Comparison of ENCODE assay signal across 8 cellular contexts in genomic region chr11:130314749-130315285, GRCh38. TPM values are rescaled to one million over a fixed set of nuclear protein-coding genes. Genes with fewer than 3 reads are reported as not detected.
DNase-seq lines count a peak whose midpoint lies in the region; ATAC-seq and TF ChIP-seq lines count a peak whose summit lies in the region.

A gene with protein sequence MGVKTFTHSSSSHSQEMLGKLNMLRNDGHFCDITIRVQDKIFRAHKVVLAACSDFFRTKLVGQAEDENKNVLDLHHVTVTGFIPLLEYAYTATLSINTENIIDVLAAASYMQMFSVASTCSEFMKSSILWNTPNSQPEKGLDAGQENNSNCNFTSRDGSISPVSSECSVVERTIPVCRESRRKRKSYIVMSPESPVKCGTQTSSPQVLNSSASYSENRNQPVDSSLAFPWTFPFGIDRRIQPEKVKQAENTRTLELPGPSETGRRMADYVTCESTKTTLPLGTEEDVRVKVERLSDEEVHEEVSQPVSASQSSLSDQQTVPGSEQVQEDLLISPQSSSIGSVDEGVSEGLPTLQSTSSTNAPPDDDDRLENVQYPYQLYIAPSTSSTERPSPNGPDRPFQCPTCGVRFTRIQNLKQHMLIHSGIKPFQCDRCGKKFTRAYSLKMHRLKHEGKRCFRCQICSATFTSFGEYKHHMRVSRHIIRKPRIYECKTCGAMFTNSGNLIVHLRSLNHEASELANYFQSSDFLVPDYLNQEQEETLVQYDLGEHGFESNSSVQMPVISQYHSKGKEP (minus strand): TSS chr11:130314917. CDS start chr11:130261873, 53,044 bp downstream.

- H3K4me3 Mint-ChIP-seq in activated B cell treated with CpG ODN at 0.5 μM for 24 hours, result peak within 1 kb of the TSS; percentile 89

- peak within 1 kb of the TSS; percentile 98 for H2AFZ ChIP-seq in ACC112 (ENCODE audit: low read length, unreplicated experiment)

- no peaks in the 10 kb centered on the region for H3K27me3 ChIP-seq in ACC112 (ENCODE audit: insufficient read depth, low read length)

- TF ChIP-seq CTCF in activated B cell treated with CpG ODN at 0.5 μM for 24 hours (IDR thresholded peaks at IDR 0.05), result no peak

- no peaks in the 10 kb centered on the region for H3K27me3 Mint-ChIP-seq in activated B cell treated with CpG ODN at 0.5 μM for 24 hours

- POLR2A ChIA-PET in activated B cell treated with CpG ODN at 0.5 μM for 24 hours (lab: Charles Lee), result interaction anchor here (1.2 kb wide), 1 partner anchor 14 kb away, joined by 4 read pairs; no protein-coding TSS in a partner anchor

- H3K27ac Mint-ChIP-seq in activated B cell treated with CpG ODN at 0.5 μM for 24 hours, result peak within 1 kb of the TSS; percentile 95

- peaks cover 36% of the 10 kb centered on the region for H3K4me1 Mint-ChIP-seq in activated B cell treated with CpG ODN at 0.5 μM for 24 hours

- H3K4me3 ChIP-seq in ACC112 (ENCODE audit: low read depth, low read length), result peak within 1 kb of the TSS; percentile 81

- intact Hi-C loops in activated B cell treated with CpG ODN at 0.5 μM for 24 hours (cut with micrococcal nuclease), result loop anchor here (1.0 to 10.0 kb wide), 10 partner anchors 46 to 601 kb away; partner anchors contain the start of genes APLP2, NFRKB, PRDM10 and SNX19

- DNase-seq in NCI-H2227 treated with DMSO at 0.1 percent for 48 hours (lab: John Stamatoyannopoulos, UW) (peak; percentile 79), activated B cell treated with CpG ODN at 0.5 μM for 24 hours (peak; percentile 76), caudate nucleus (lab: John Stamatoyannopoulos, UW) (peak; percentile 44 to 97 (median 91)), iris pigment epithelial cell (ENCODE audit: low read depth) (peak; percentile 84)
- DNase-seq in stimulated activated CD4-positive, alpha-beta T cell treated with anti-CD3 and anti-CD28 coated beads, Interleukin-12 subunit alpha, Interleukin-12 subunit beta, amount 100 ng/mL, for 24 hours (ENCODE audit: low read depth in 2 of 2), result peak; percentile 80 to 85

- H3K4me1 ChIP-seq in ACC112 (ENCODE audit: control insufficient read depth, insufficient read depth, low read length, unreplicated experiment), result peaks cover 21% of the 10 kb centered on the region

- peaks cover 4% of the 10 kb centered on the region for H3K36me3 Mint-ChIP-seq in activated B cell treated with CpG ODN at 0.5 μM for 24 hours (ENCODE audit: low read depth)

- H3K9me3 Mint-ChIP-seq in activated B cell treated with CpG ODN at 0.5 μM for 24 hours, result no peaks in the 10 kb centered on the region

- peaks cover 31% of the 10 kb centered on the region for H3K79me2 ChIP-seq in ACC112 (ENCODE audit: control insufficient read depth, insufficient read depth, low read length, unreplicated experiment)

- ATAC-seq in GM18868 (IDR thresholded peaks at IDR 0.05; ENCODE audit: unreplicated experiment) (peak; percentile 65), HG03103 (IDR thresholded peaks at IDR 0.05; ENCODE audit: low read depth, unreplicated experiment) (peak; percentile 52), activated B cell treated with CpG ODN at 0.5 μM for 24 hours (ENCODE audit: low read depth) (peak; percentile 78)

- H3K27ac ChIP-seq in ACC112 (ENCODE audit: low read depth, low read length), result peak within 1 kb of the TSS; percentile 50; the same call in 1 of the 2 replicates
- peak within 1 kb of the TSS; percentile 83 for H3K27ac ChIP-seq in caudate nucleus (ENCODE audit: low read depth, low read length)

- CTCF ChIA-PET in activated B cell treated with CpG ODN at 0.5 μM for 24 hours (lab: Charles Lee), result no interaction called here

- no peaks in the 10 kb centered on the region for H3K36me3 ChIP-seq in ACC112 (ENCODE audit: insufficient read depth, low read length)

RNA-seq across cellular contexts. Expression of the gene that starts here (rescaled TPM):
- total RNA-seq in activated B cell treated with CpG ODN at 0.5 μM for 24 hours, result 49.0 and 61.5 TPM in 2 replicates

Comparison
In these comparisons a context has a peak if more than half of its experiments do, and no peak if none do; other contexts are left out.
1. Peak in every context shown above with its lines: DNase-seq, ATAC-seq, H3K4me3 ChIP-seq and H3K27ac ChIP-seq.